In genomic region chr22:40597541-40598453, GRCh38 we compare ENCODE assay signal across 10 cellular contexts. TPM values are rescaled to one million over a fixed set of nuclear protein-coding genes. Genes with fewer than 3 reads are reported as not detected.
DNase-seq lines count a peak whose midpoint lies in the region; ATAC-seq and TF ChIP-seq lines count a peak whose summit lies in the region.
"Had no signal": no experiment of that assay in that cellular context is flagged by ENCODE, and none has a peak within 500 bp of the region (broad histone marks: within the 10 kb centered on the region; RNA-seq: fewer than 3 reads in every experiment).

No MANE protein-coding gene starts in this region.

- POLR2A ChIA-PET in WTC11 (lab: Charles Lee): no interaction called here

- H3K9me3 Mint-ChIP-seq in GM23338: no peaks in the 10 kb centered on the region
- no peaks in the 10 kb centered on the region for H3K9me3 Mint-ChIP-seq in WTC11

- peaks cover 92% of the 10 kb centered on the region for H3K79me2 ChIP-seq in GM23338 (replicated peaks; ENCODE audit: insufficient read depth)

- ATAC-seq in GM23338: peak; percentile 47
- peak; percentile 32; the same call in 1 of the 2 replicates for ATAC-seq in WTC11
- no peak for ATAC-seq in HG03175 (IDR thresholded peaks at IDR 0.05; ENCODE audit: unreplicated experiment)
- ATAC-seq in HG03565 (IDR thresholded peaks at IDR 0.05; ENCODE audit: unreplicated experiment): no peak

- CTCF ChIA-PET in WTC11 (lab: Charles Lee): interaction anchor here (0.5 to 1.6 kb wide), 4 partner anchors 49 to 999 kb away, joined by 3 to 9 read pairs (median 4); no protein-coding TSS in a partner anchor

- H3K36me3 Mint-ChIP-seq in GM23338 (ENCODE audit: low read depth) (no peaks in the 10 kb centered on the region), WTC11 (no peaks in the 10 kb centered on the region)

- peaks cover 28% of the 10 kb centered on the region for H3K4me1 ChIP-seq in GM23338 (ENCODE audit: insufficient read depth)

- no peaks in the 10 kb centered on the region for H3F3A ChIP-seq in GM23338 (replicated peaks; ENCODE audit: low read depth)

- in situ Hi-C loops in KBM-7 (cut with MboI; ENCODE audit: low pct_unique_long_range_greater_than_20kb, low sequenced_read_pairs): no loop called here

- H3K9me2 ChIP-seq in GM23338 (ENCODE audit: insufficient read depth): no peaks in the 10 kb centered on the region

- no peaks in the 10 kb centered on the region for H3K27me3 ChIP-seq in GM23338 (ENCODE audit: insufficient read depth)

- H3K27ac Mint-ChIP-seq in GM23338 (peak overlapping the region; percentile 6), WTC11 (peak overlapping the region; percentile 83; the same call in 1 of the 2 replicates)

- DNase-seq in GM23338 (ENCODE audit: low spot score) (no peak), WTC11 (ENCODE audit: low spot score) (no peak), fibroblast of the conjunctiva (ENCODE audit: low read depth) (peak; percentile 4), renal cortical epithelial cell (ENCODE audit: low read depth) (peak; percentile 73), H4 (ENCODE audit: low spot score) (no peak), KBM-7 (no peak)
- DNase-seq: glutamatergic neuron, NCI-H446 had no signal

- peaks cover 6% of the 10 kb centered on the region for H3K27me3 Mint-ChIP-seq in GM23338 (ENCODE audit: insufficient read depth, low read depth, poor library complexity)
- no peaks in the 10 kb centered on the region for H3K27me3 Mint-ChIP-seq in WTC11 (ENCODE audit: low read depth)

- TF ChIP-seq CTCF in GM23338 (conservative IDR thresholded peaks at IDR 0.05; ENCODE audit: low read depth in 2 of 2): no peak
- no peak for TF ChIP-seq CTCF in WTC11 (IDR thresholded peaks at IDR 0.05)

- peaks cover 28% of the 10 kb centered on the region for H3K4me1 Mint-ChIP-seq in GM23338
- peaks cover 47% of the 10 kb centered on the region for H3K4me1 Mint-ChIP-seq in WTC11

- H4K20me1 ChIP-seq in GM23338 (replicated peaks; ENCODE audit: insufficient read depth): no peaks in the 10 kb centered on the region; the same call in none of the 2 replicates

- H3K4me3 ChIP-seq in GM23338: no peak overlapping the region

- peak overlapping the region; percentile 10 for H3K4me2 ChIP-seq in GM23338

- H2AFZ ChIP-seq in GM23338: no peak overlapping the region

- H3K36me3 ChIP-seq in GM23338 (ENCODE audit: insufficient read depth): no peaks in the 10 kb centered on the region

- peak overlapping the region; percentile 39 for H3K27ac ChIP-seq in GM23338 (ENCODE audit: low read depth)

- no peak overlapping the region for H3K4me3 Mint-ChIP-seq in GM23338
- no peak overlapping the region for H3K4me3 Mint-ChIP-seq in WTC11

TF ChIP-seq in GM23338, 12 proteins besides CTCF, POLR2A, EP300 and RAD21:
- TF ChIP-seq REST (IDR thresholded peaks at IDR 0.05; ENCODE audit: unreplicated experiment) (no peak), NANOG (IDR thresholded peaks at IDR 0.05; ENCODE audit: borderline replicate concordance) (no peak), CREB1 (CRISPR knock-in tag; IDR thresholded peaks at IDR 0.05; ENCODE audit: low read depth) (no peak)

TF ChIP-seq in WTC11, 78 proteins besides CTCF, POLR2A, EP300 and RAD21 (continues in another document):
- TF ChIP-seq E2F5 (CRISPR knock-in tag; IDR thresholded peaks at IDR 0.05) (no peak), ZMAT4 (CRISPR knock-in tag; IDR thresholded peaks at IDR 0.05) (no peak), USF1 (CRISPR knock-in tag; IDR thresholded peaks at IDR 0.05) (no peak), NFE2L1 (CRISPR knock-in tag; IDR thresholded peaks at IDR 0.05) (no peak), ATF6 (CRISPR knock-in tag; IDR thresholded peaks at IDR 0.05) (no peak), AFF4 (CRISPR knock-in tag; IDR thresholded peaks at IDR 0.05; ENCODE audit: borderline replicate concordance) (no peak), IRF2 (CRISPR knock-in tag; IDR thresholded peaks at IDR 0.05; ENCODE audit: borderline replicate concordance, low read depth) (no peak), JAZF1 (CRISPR knock-in tag; IDR thresholded peaks at IDR 0.05) (no peak), PREB (CRISPR knock-in tag; IDR thresholded peaks at IDR 0.05; ENCODE audit: borderline replicate concordance) (no peak), FOXK1 (CRISPR knock-in tag; IDR thresholded peaks at IDR 0.05) (no peak)

RNA-seq across cellular contexts. Expression of gene MRTFA, which starts 38.7 kb away (rescaled TPM):
- 85.2 and 92.4 TPM in 2 replicates for total RNA-seq in GM23338 (2014; rRNA removed; shearing (Covaris generic))
- 18.1 and 19.3 TPM in 2 replicates for polyA plus RNA-seq in GM23338 (2016; fragmentation: Nextera tagmentation; extraction: Ambion mirVana)
- total RNA-seq in WTC11 (2021): 39.7 to 49.8 TPM (median 48.4 TPM) in 3 replicates
- 29.3 and 77.7 TPM in 2 replicates for total RNA-seq in renal cortical epithelial cell
- 13.6 and 20.5 TPM in 2 replicates for total RNA-seq in H4 (2014; rRNA removed; shearing (Covaris generic))

Comparison
In these comparisons a context has a peak if more than half of its experiments do, and no peak if none do; other contexts are left out.
1. ATAC-seq: peak in GM23338 (single experiment) and WTC11 (single experiment); none in HG03175 (single experiment) and HG03565 (single experiment).
2. DNase-seq: peak in fibroblast of the conjunctiva (single experiment) and renal cortical epithelial cell (single experiment); none in GM23338 (single experiment), WTC11 (single experiment), H4 (single experiment) and KBM-7 (single experiment).